1 cellular context compared by ENCODE assay signal in genomic region chr11:3220521-3221407, GRCh38.
TF ChIP-seq lines count a peak whose summit lies in the region.

No MANE protein-coding gene starts in this region.

TF ChIP-seq in H1, 55 proteins besides CTCF, POLR2A, EP300 and RAD21:
- TF ChIP-seq CBX5 (IDR thresholded peaks at IDR 0.05; ENCODE audit: low read depth, low read length): no peak
- no peak for TF ChIP-seq BCL11A (IDR thresholded peaks at IDR 0.05; ENCODE audit: low read depth in 2 of 2, low read length in 2 of 2)
- no peak for TF ChIP-seq HDAC2 (IDR thresholded peaks at IDR 0.05; ENCODE audit: borderline replicate concordance in 1 of 2, low read depth in 2 of 2, low read length in 2 of 2)
- TF ChIP-seq CTBP2 (IDR thresholded peaks at IDR 0.05; ENCODE audit: borderline replicate concordance, insufficient read depth, insufficient read length, low read length): no peak
- TF ChIP-seq SIRT6 (IDR thresholded peaks at IDR 0.05; ENCODE audit: low read length): no peak
- TF ChIP-seq HDAC6 (IDR thresholded peaks at IDR 0.05; ENCODE audit: low read depth, low read length): no peak
- TF ChIP-seq, protein P1, sequence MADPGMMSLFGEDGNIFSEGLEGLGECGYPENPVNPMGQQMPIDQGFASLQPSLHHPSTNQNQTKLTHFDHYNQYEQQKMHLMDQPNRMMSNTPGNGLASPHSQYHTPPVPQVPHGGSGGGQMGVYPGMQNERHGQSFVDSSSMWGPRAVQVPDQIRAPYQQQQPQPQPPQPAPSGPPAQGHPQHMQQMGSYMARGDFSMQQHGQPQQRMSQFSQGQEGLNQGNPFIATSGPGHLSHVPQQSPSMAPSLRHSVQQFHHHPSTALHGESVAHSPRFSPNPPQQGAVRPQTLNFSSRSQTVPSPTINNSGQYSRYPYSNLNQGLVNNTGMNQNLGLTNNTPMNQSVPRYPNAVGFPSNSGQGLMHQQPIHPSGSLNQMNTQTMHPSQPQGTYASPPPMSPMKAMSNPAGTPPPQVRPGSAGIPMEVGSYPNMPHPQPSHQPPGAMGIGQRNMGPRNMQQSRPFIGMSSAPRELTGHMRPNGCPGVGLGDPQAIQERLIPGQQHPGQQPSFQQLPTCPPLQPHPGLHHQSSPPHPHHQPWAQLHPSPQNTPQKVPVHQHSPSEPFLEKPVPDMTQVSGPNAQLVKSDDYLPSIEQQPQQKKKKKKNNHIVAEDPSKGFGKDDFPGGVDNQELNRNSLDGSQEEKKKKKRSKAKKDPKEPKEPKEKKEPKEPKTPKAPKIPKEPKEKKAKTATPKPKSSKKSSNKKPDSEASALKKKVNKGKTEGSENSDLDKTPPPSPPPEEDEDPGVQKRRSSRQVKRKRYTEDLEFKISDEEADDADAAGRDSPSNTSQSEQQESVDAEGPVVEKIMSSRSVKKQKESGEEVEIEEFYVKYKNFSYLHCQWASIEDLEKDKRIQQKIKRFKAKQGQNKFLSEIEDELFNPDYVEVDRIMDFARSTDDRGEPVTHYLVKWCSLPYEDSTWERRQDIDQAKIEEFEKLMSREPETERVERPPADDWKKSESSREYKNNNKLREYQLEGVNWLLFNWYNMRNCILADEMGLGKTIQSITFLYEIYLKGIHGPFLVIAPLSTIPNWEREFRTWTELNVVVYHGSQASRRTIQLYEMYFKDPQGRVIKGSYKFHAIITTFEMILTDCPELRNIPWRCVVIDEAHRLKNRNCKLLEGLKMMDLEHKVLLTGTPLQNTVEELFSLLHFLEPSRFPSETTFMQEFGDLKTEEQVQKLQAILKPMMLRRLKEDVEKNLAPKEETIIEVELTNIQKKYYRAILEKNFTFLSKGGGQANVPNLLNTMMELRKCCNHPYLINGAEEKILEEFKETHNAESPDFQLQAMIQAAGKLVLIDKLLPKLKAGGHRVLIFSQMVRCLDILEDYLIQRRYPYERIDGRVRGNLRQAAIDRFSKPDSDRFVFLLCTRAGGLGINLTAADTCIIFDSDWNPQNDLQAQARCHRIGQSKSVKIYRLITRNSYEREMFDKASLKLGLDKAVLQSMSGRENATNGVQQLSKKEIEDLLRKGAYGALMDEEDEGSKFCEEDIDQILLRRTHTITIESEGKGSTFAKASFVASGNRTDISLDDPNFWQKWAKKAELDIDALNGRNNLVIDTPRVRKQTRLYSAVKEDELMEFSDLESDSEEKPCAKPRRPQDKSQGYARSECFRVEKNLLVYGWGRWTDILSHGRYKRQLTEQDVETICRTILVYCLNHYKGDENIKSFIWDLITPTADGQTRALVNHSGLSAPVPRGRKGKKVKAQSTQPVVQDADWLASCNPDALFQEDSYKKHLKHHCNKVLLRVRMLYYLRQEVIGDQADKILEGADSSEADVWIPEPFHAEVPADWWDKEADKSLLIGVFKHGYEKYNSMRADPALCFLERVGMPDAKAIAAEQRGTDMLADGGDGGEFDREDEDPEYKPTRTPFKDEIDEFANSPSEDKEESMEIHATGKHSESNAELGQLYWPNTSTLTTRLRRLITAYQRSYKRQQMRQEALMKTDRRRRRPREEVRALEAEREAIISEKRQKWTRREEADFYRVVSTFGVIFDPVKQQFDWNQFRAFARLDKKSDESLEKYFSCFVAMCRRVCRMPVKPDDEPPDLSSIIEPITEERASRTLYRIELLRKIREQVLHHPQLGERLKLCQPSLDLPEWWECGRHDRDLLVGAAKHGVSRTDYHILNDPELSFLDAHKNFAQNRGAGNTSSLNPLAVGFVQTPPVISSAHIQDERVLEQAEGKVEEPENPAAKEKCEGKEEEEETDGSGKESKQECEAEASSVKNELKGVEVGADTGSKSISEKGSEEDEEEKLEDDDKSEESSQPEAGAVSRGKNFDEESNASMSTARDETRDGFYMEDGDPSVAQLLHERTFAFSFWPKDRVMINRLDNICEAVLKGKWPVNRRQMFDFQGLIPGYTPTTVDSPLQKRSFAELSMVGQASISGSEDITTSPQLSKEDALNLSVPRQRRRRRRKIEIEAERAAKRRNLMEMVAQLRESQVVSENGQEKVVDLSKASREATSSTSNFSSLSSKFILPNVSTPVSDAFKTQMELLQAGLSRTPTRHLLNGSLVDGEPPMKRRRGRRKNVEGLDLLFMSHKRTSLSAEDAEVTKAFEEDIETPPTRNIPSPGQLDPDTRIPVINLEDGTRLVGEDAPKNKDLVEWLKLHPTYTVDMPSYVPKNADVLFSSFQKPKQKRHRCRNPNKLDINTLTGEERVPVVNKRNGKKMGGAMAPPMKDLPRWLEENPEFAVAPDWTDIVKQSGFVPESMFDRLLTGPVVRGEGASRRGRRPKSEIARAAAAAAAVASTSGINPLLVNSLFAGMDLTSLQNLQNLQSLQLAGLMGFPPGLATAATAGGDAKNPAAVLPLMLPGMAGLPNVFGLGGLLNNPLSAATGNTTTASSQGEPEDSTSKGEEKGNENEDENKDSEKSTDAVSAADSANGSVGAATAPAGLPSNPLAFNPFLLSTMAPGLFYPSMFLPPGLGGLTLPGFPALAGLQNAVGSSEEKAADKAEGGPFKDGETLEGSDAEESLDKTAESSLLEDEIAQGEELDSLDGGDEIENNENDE (IDR thresholded peaks at IDR 0.05; ENCODE audit: insufficient replicate concordance, low read length): no peak
- TF ChIP-seq, protein P2, sequence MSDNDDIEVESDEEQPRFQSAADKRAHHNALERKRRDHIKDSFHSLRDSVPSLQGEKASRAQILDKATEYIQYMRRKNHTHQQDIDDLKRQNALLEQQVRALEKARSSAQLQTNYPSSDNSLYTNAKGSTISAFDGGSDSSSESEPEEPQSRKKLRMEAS (IDR thresholded peaks at IDR 0.05): no peak
- no peak for TF ChIP-seq TEAD4 (IDR thresholded peaks at IDR 0.05; ENCODE audit: low read depth, low read length)
- TF ChIP-seq GTF2F1 (IDR thresholded peaks at IDR 0.05; ENCODE audit: borderline replicate concordance, low read depth, low read length): no peak
- no peak for TF ChIP-seq BACH1 (IDR thresholded peaks at IDR 0.05; ENCODE audit: low read length)
- TF ChIP-seq SP2 (IDR thresholded peaks at IDR 0.05; ENCODE audit: low read length): no peak
- TF ChIP-seq YY1 (IDR thresholded peaks at IDR 0.05; ENCODE audit: low read depth, low read length): no peak
- TF ChIP-seq SRF (IDR thresholded peaks at IDR 0.05; ENCODE audit: low read depth, low read length): no peak
- no peak for TF ChIP-seq FOSL1 (IDR thresholded peaks at IDR 0.05; ENCODE audit: insufficient read depth, low read depth, low read length)
- no peak for TF ChIP-seq TCF12 (IDR thresholded peaks at IDR 0.05; ENCODE audit: low read depth, low read length)
- TF ChIP-seq, protein P3, sequence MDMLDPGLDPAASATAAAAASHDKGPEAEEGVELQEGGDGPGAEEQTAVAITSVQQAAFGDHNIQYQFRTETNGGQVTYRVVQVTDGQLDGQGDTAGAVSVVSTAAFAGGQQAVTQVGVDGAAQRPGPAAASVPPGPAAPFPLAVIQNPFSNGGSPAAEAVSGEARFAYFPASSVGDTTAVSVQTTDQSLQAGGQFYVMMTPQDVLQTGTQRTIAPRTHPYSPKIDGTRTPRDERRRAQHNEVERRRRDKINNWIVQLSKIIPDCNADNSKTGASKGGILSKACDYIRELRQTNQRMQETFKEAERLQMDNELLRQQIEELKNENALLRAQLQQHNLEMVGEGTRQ (IDR thresholded peaks at IDR 0.05; ENCODE audit: low read length): no peak
- no peak for TF ChIP-seq RFX5 (IDR thresholded peaks at IDR 0.05; ENCODE audit: borderline replicate concordance, low read depth, low read length)
- TF ChIP-seq SIN3A (conservative IDR thresholded peaks at IDR 0.05 in 1 of 2, IDR thresholded peaks at IDR 0.05 in 1 of 2; ENCODE audit: low read depth in 1 of 2, low read length in 2 of 2): no peak
